Comparison of ENCODE assay signal across 8 cellular contexts in the genomic region with DNA sequence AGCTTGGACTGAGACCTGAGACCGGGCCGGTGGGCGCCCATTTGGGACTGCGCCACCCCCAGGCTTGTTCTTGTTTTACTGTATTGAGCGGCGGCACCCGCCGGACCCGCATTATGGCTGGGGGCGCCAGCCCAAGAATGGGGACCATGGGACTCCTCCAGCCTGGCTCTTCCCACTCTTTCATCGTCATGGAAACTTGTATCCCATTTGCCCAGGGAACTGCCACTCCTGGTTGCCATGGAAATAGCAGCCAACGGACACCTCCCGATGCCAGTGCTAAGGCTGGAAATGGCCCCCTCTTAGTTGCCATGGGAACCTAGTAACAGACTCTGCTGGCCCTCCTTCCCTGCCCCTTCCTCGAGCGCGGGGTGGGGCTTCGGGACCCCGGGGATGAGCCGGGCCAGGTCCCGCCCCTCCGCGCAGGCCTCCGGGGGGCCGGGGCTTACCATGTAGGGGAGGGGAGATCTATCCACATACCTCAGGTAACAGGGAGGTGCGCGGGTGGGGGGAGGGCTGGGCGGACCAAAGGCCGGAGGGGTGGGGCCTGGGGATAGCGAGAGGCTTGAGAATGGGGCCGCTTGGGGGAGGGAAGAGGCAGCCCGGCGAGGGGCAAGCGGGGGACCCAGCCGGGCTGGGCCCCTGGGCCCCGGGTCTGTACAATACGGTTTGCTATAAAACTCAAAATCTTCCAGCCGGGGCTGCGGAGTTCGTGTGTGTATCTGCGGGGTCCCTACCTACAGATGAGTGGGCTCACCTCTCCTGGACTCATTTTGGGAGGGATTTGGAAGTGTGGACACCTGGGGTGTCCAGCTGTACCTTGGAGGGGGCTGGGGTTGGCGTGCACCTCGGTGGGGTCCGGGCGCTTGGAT. TPM values are rescaled to one million over a fixed set of nuclear protein-coding genes. Genes with fewer than 3 reads are reported as not detected.
DNase-seq lines count a peak whose midpoint lies in the region; ATAC-seq and TF ChIP-seq lines count a peak whose summit lies in the region.

No MANE protein-coding gene starts in this region.

- peak; percentile 45 for DNase-seq in MV-4-11 (lab: John Stamatoyannopoulos, UW)
- DNase-seq in activated T-cell treated with anti-CD3 and anti-CD28 coated beads, Interleukin-2, amount 50 U/mL, for 72 hours, result no peak
- peak; percentile 85 to 97 for DNase-seq in foreskin keratinocyte
- DNase-seq in natural killer cell, result no peak
- DNase-seq in stimulated activated CD4-positive, alpha-beta T cell treated with anti-CD3 and anti-CD28 coated beads, Interleukin-2, amount 100 ng/mL, for 24 hours, result no peak

- H3K27me3 Mint-ChIP-seq in activated T-cell treated with anti-CD3 and anti-CD28 coated beads, Interleukin-2, amount 50 U/mL, for 72 hours (ENCODE audit: low read depth), result no peaks in the 10 kb centered on the region
- H3K27me3 Mint-ChIP-seq in natural killer cell (ENCODE audit: low read depth in 2 of 2), result no peaks in the 10 kb centered on the region

- TF ChIP-seq CTCF in foreskin keratinocyte (conservative IDR thresholded peaks at IDR 0.05) (no peak), natural killer cell (IDR thresholded peaks at IDR 0.05) (no peak)

- H3K27ac Mint-ChIP-seq in activated T-cell treated with anti-CD3 and anti-CD28 coated beads, Interleukin-2, amount 50 U/mL, for 72 hours, result peak overlapping the region; percentile 68
- H3K27ac Mint-ChIP-seq in natural killer cell, result peak overlapping the region; percentile 29 to 88

- H3K4me2 ChIP-seq in BLaER1 treated with 17β-estradiol and CSF1 and Interleukin-3, amounts not matched to agents 10 nM and 100 nM, result peak overlapping the region; percentile 78 to 99 (median 98)

- peak overlapping the region; percentile 89 to 98 (median 95); a peak in 21 of 22 replicates for H3K27ac ChIP-seq in BLaER1 treated with 17β-estradiol and CSF1 and Interleukin-3, amounts not matched to agents 10 nM and 100 nM
- no peak overlapping the region for H3K27ac ChIP-seq in foreskin keratinocyte

- no peaks in the 10 kb centered on the region for H3K27me3 ChIP-seq in BLaER1 treated with 17β-estradiol and CSF1 and Interleukin-3, amounts not matched to agents 10 nM and 100 nM
- no peaks in the 10 kb centered on the region for H3K27me3 ChIP-seq in foreskin keratinocyte

- peaks cover 29 to 42% (median 36%) of the 10 kb centered on the region in 10 experiments for H3K4me1 ChIP-seq in BLaER1 treated with 17β-estradiol and CSF1 and Interleukin-3, amounts not matched to agents 10 nM and 100 nM
- peaks cover 4% of the 10 kb centered on the region for H3K4me1 ChIP-seq in foreskin keratinocyte

- peak overlapping the region; percentile 86 to 99 (median 92) for H3K4me3 ChIP-seq in BLaER1 treated with 17β-estradiol and CSF1 and Interleukin-3, amounts not matched to agents 10 nM and 100 nM

- peak; percentile 6 for ATAC-seq in GM18909 (IDR thresholded peaks at IDR 0.05; ENCODE audit: poor library complexity, unreplicated experiment)
- peak in 1 of 2 donors; percentile 2 for ATAC-seq in activated T-cell treated with anti-CD3 and anti-CD28 coated beads, Interleukin-2, amount 50 U/mL, for 72 hours (replicated peaks in 1 of 2)
- peak; percentile 62 for ATAC-seq in foreskin keratinocyte
- ATAC-seq in natural killer cell, result peak in 2 of 3 donors; percentile 16 to 22
- no peak for ATAC-seq in HG03460 (IDR thresholded peaks at IDR 0.05; ENCODE audit: unreplicated experiment)

- peak overlapping the region; percentile 93 to 98 (median 96) for H3K9ac ChIP-seq in BLaER1 treated with 17β-estradiol and CSF1 and Interleukin-3, amounts not matched to agents 10 nM and 100 nM

- H3K4me3 Mint-ChIP-seq in activated T-cell treated with anti-CD3 and anti-CD28 coated beads, Interleukin-2, amount 50 U/mL, for 72 hours, result peak overlapping the region; percentile 93 to 96
- H3K4me3 Mint-ChIP-seq in natural killer cell, result peak overlapping the region; percentile 82

- peaks cover 15% of the 10 kb centered on the region for H3K4me1 Mint-ChIP-seq in activated T-cell treated with anti-CD3 and anti-CD28 coated beads, Interleukin-2, amount 50 U/mL, for 72 hours (ENCODE audit: low read depth)
- peaks cover 10 to 29% of the 10 kb centered on the region in 2 donors for H3K4me1 Mint-ChIP-seq in natural killer cell

- H3K36me3 ChIP-seq in BLaER1 treated with 17β-estradiol and CSF1 and Interleukin-3, amounts not matched to agents 10 nM and 100 nM, result peaks cover 40 to 67% (median 51%) of the 10 kb centered on the region in 11 experiments

- no peaks in the 10 kb centered on the region for H3K9me3 Mint-ChIP-seq in activated T-cell treated with anti-CD3 and anti-CD28 coated beads, Interleukin-2, amount 50 U/mL, for 72 hours
- no peaks in the 10 kb centered on the region for H3K9me3 Mint-ChIP-seq in natural killer cell

- peaks cover 13 to 57% (median 33%) of the 10 kb centered on the region in 11 experiments; a peak in 19 of 22 replicates for H4K20me1 ChIP-seq in BLaER1 treated with 17β-estradiol and CSF1 and Interleukin-3, amounts not matched to agents 10 nM and 100 nM

- intact Hi-C loops in natural killer cell (cut with micrococcal nuclease), result no loop called here

- H3K36me3 Mint-ChIP-seq in activated T-cell treated with anti-CD3 and anti-CD28 coated beads, Interleukin-2, amount 50 U/mL, for 72 hours (ENCODE audit: insufficient read depth in 2 of 2), result peaks cover 0 to 5% of the 10 kb centered on the region in 2 donors
- no peaks in the 10 kb centered on the region for H3K36me3 Mint-ChIP-seq in natural killer cell

- no peaks in the 10 kb centered on the region for H3K9me3 ChIP-seq in BLaER1 treated with 17β-estradiol and CSF1 and Interleukin-3, amounts not matched to agents 10 nM and 100 nM (replicated peaks in 1 of 11)

RNA-seq across cellular contexts. Expression of a gene that starts 0.5 kb away (rescaled TPM):
- total RNA-seq in activated T-cell treated with anti-CD3 and anti-CD28 coated beads, Interleukin-2, amount 50 U/mL, for 72 hours, result 10 to 100 TPM; 13.6 to 15.6 TPM
- 8.4 and 9.0 TPM in 2 replicates for total RNA-seq in foreskin keratinocyte
- polyA plus RNA-seq in foreskin keratinocyte, result 9.1 and 9.2 TPM in 2 replicates
- 10 to 100 TPM; 10.8 to 19.8 (median 12.8) TPM for total RNA-seq in natural killer cell

RNA-seq across cellular contexts. Expression of a gene that starts 9.2 kb away (rescaled TPM):
- total RNA-seq in activated T-cell treated with anti-CD3 and anti-CD28 coated beads, Interleukin-2, amount 50 U/mL, for 72 hours, result 10 to 100 TPM; 19.1 to 25.5 TPM
- total RNA-seq in foreskin keratinocyte (6.7 and 7.1 TPM in 2 replicates), natural killer cell (10 to 100 TPM; 32.9 to 34.5 (median 33.9) TPM)
- 6.0 and 6.4 TPM in 2 replicates for polyA plus RNA-seq in foreskin keratinocyte

RNA-seq across cellular contexts. Expression of a gene that starts 24.9 kb away (rescaled TPM):
- total RNA-seq in activated T-cell treated with anti-CD3 and anti-CD28 coated beads, Interleukin-2, amount 50 U/mL, for 72 hours, result 10 to 100 TPM; 24.9 to 25.7 TPM
- 32.2 and 33.0 TPM in 2 replicates for total RNA-seq in foreskin keratinocyte
- polyA plus RNA-seq in foreskin keratinocyte, result 21.8 and 23.3 TPM in 2 replicates
- total RNA-seq in natural killer cell, result 10 to 100 TPM; 10.1 to 13.3 (median 12.4) TPM

RNA-seq across cellular contexts. Expression of a gene that starts 36.7 kb away (rescaled TPM):
- total RNA-seq in activated T-cell treated with anti-CD3 and anti-CD28 coated beads, Interleukin-2, amount 50 U/mL, for 72 hours, result 1 to 10 TPM; 2.4 to 4.7 TPM
- total RNA-seq in foreskin keratinocyte (3.0 and 3.1 TPM in 2 replicates), natural killer cell (1 to 10 TPM in 1 of 3 donors, under 1 TPM in 2; 0.26 to 2.1 (median 0.39) TPM)
- 2.9 and 3.0 TPM in 2 replicates for polyA plus RNA-seq in foreskin keratinocyte

RNA-seq across cellular contexts. Expression of a gene that starts 51.9 kb away (rescaled TPM):
- under 1 TPM; 0.25 to 0.72 TPM for total RNA-seq in activated T-cell treated with anti-CD3 and anti-CD28 coated beads, Interleukin-2, amount 50 U/mL, for 72 hours
- total RNA-seq in foreskin keratinocyte (0.95 and 1.6 TPM in 2 replicates), natural killer cell (under 1 TPM; 0.45 to 0.60 (median 0.47) TPM)
- 3.0 and 3.2 TPM in 2 replicates for polyA plus RNA-seq in foreskin keratinocyte

Comparison
In these comparisons a context has a peak if more than half of its experiments do, and no peak if none do; other contexts are left out.
1. DNase-seq: peak in MV-4-11 (single experiment) and foreskin keratinocyte (2 of 2); none in activated T-cell treated with anti-CD3 and anti-CD28 coated beads, Interleukin-2, amount 50 U/mL, for 72 hours (0 of 2), natural killer cell (single experiment) and stimulated activated CD4-positive, alpha-beta T cell treated with anti-CD3 and anti-CD28 coated beads, Interleukin-2, amount 100 ng/mL, for 24 hours (0 of 2).